Comparison of ENCODE assay signal across 1 cellular context in the genomic region with DNA sequence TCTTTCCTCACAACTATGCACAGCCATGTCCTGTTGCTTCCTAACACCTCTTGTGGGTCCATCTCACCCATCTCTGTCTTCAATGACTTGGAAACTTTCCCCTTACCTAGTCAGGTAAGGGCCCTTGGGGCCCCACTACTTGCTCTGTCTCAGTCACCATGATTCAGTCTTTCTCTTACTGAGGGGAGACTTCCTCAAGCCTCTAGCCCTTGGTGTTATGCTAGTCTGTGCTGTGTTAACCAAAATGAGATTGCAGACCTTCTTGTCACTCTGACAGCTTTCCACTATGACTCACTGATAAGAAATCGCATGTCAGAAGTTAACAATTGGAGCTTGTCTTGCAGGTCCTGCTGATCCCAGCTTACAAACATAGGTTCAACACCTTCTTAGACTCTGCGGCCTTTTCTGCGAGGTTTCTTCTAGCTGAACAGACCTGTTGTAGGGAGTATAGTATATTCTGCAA.
TF ChIP-seq lines count a peak whose summit lies in the region.

No MANE protein-coding gene starts in this region.

TF ChIP-seq in HepG2, 621 proteins besides CTCF, POLR2A, EP300 and RAD21 (continues in another document):
- TF ChIP-seq, protein P1, sequence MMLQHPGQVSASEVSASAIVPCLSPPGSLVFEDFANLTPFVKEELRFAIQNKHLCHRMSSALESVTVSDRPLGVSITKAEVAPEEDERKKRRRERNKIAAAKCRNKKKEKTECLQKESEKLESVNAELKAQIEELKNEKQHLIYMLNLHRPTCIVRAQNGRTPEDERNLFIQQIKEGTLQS (CRISPR knock-in tag; IDR thresholded peaks at IDR 0.05), result peak; percentile 75
- TF ChIP-seq ZNF768 (CRISPR knock-in tag; IDR thresholded peaks at IDR 0.05) (no peak), ZNF136 (CRISPR knock-in tag; IDR thresholded peaks at IDR 0.05; ENCODE audit: low read depth) (no peak), ZNF253 (CRISPR knock-in tag; IDR thresholded peaks at IDR 0.05; ENCODE audit: borderline replicate concordance) (no peak), CREB1 (IDR thresholded peaks at IDR 0.05) (peak; percentile 45), CREB1 (CRISPR knock-in tag; IDR thresholded peaks at IDR 0.05) (no peak), ZNF142 (CRISPR knock-in tag; IDR thresholded peaks at IDR 0.05) (no peak), FIP1L1 (IDR thresholded peaks at IDR 0.05; ENCODE audit: borderline replicate concordance, insufficient read depth, low read depth, low read length) (no peak), ZNF337 (CRISPR knock-in tag; IDR thresholded peaks at IDR 0.05; ENCODE audit: borderline replicate concordance, low read depth) (no peak), FOSL1 (CRISPR knock-in tag; IDR thresholded peaks at IDR 0.05; ENCODE audit: borderline replicate concordance) (peak; percentile 90), ZBTB20 (CRISPR knock-in tag; IDR thresholded peaks at IDR 0.05; ENCODE audit: borderline replicate concordance, low read depth) (no peak), ZNF800 (CRISPR knock-in tag; IDR thresholded peaks at IDR 0.05) (no peak), ZNF660 (CRISPR knock-in tag; IDR thresholded peaks at IDR 0.05; ENCODE audit: borderline replicate concordance, low read depth) (no peak), ZNF333 (CRISPR knock-in tag; IDR thresholded peaks at IDR 0.05; ENCODE audit: borderline replicate concordance) (no peak), ZNF792 (CRISPR knock-in tag; IDR thresholded peaks at IDR 0.05) (0 out of 2 replicates have a peak, but pooled peaks have one; percentile 39), SUZ12 (IDR thresholded peaks at IDR 0.05; ENCODE audit: low read depth, low read length) (no peak), ZNF614 (CRISPR knock-in tag; IDR thresholded peaks at IDR 0.05; ENCODE audit: borderline replicate concordance) (0 out of 2 replicates have a peak, but pooled peaks have one; percentile 65), BHLHE40 (IDR thresholded peaks at IDR 0.05; ENCODE audit: low read length) (no peak), ZIK1 (CRISPR knock-in tag; IDR thresholded peaks at IDR 0.05; ENCODE audit: borderline replicate concordance, low read depth) (no peak), NBN (conservative IDR thresholded peaks at IDR 0.05) (no peak), CHD2 (IDR thresholded peaks at IDR 0.05; ENCODE audit: low read depth, low read length) (no peak), CBX5 (CRISPR knock-in tag; IDR thresholded peaks at IDR 0.05; ENCODE audit: borderline replicate concordance) (no peak), SALL1 (CRISPR knock-in tag; IDR thresholded peaks at IDR 0.05) (no peak), MLXIP (CRISPR knock-in tag; IDR thresholded peaks at IDR 0.05; ENCODE audit: borderline replicate concordance) (no peak), KLF15 (CRISPR knock-in tag; IDR thresholded peaks at IDR 0.05; ENCODE audit: borderline replicate concordance) (no peak), CHCHD3 (CRISPR knock-in tag; IDR thresholded peaks at IDR 0.05) (no peak), ZSCAN29 (CRISPR knock-in tag; conservative IDR thresholded peaks at IDR 0.05) (no peak), ISL2 (CRISPR knock-in tag; IDR thresholded peaks at IDR 0.05) (no peak), ZNF562 (CRISPR knock-in tag; IDR thresholded peaks at IDR 0.05; ENCODE audit: borderline replicate concordance) (no peak), IKZF1 (IDR thresholded peaks at IDR 0.05) (no peak), ZNF839 (CRISPR knock-in tag; IDR thresholded peaks at IDR 0.05; ENCODE audit: borderline replicate concordance) (no peak), TEAD2 (CRISPR knock-in tag; IDR thresholded peaks at IDR 0.05) (no peak), TGIF2 (CRISPR knock-in tag; IDR thresholded peaks at IDR 0.05) (no peak), ZNF720 (CRISPR knock-in tag; IDR thresholded peaks at IDR 0.05) (no peak), FOXA3 (CRISPR knock-in tag; IDR thresholded peaks at IDR 0.05) (0 out of 2 replicates have a peak, but pooled peaks have one; percentile 30), STAT5B (CRISPR knock-in tag; IDR thresholded peaks at IDR 0.05) (no peak), SMARCE1 (IDR thresholded peaks at IDR 0.05; ENCODE audit: borderline replicate concordance) (no peak)
- TF ChIP-seq, protein P2, sequence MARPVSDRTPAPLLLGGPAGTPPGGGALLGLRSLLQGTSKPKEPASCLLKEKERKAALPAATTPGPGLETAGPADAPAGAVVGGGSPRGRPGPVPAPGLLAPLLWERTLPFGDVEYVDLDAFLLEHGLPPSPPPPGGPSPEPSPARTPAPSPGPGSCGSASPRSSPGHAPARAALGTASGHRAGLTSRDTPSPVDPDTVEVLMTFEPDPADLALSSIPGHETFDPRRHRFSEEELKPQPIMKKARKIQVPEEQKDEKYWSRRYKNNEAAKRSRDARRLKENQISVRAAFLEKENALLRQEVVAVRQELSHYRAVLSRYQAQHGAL (CRISPR knock-in tag; IDR thresholded peaks at IDR 0.05; ENCODE audit: not compliant biosample characterization), result no peak
- TF ChIP-seq, protein P3, sequence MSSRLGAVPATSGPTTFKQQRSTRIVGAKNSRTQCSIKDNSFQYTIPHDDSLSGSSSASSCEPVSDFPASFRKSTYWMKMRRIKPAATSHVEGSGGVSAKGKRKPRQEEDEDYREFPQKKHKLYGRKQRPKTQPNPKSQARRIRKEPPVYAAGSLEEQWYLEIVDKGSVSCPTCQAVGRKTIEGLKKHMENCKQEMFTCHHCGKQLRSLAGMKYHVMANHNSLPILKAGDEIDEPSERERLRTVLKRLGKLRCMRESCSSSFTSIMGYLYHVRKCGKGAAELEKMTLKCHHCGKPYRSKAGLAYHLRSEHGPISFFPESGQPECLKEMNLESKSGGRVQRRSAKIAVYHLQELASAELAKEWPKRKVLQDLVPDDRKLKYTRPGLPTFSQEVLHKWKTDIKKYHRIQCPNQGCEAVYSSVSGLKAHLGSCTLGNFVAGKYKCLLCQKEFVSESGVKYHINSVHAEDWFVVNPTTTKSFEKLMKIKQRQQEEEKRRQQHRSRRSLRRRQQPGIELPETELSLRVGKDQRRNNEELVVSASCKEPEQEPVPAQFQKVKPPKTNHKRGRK (CRISPR knock-in tag; IDR thresholded peaks at IDR 0.05), result no peak
- TF ChIP-seq, protein P4, sequence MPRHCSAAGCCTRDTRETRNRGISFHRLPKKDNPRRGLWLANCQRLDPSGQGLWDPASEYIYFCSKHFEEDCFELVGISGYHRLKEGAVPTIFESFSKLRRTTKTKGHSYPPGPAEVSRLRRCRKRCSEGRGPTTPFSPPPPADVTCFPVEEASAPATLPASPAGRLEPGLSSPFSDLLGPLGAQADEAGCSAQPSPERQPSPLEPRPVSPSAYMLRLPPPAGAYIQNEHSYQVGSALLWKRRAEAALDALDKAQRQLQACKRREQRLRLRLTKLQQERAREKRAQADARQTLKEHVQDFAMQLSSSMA (CRISPR knock-in tag; IDR thresholded peaks at IDR 0.05), result no peak
- TF ChIP-seq, protein P5, sequence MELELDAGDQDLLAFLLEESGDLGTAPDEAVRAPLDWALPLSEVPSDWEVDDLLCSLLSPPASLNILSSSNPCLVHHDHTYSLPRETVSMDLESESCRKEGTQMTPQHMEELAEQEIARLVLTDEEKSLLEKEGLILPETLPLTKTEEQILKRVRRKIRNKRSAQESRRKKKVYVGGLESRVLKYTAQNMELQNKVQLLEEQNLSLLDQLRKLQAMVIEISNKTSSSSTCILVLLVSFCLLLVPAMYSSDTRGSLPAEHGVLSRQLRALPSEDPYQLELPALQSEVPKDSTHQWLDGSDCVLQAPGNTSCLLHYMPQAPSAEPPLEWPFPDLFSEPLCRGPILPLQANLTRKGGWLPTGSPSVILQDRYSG (CRISPR knock-in tag; IDR thresholded peaks at IDR 0.05), result no peak
- TF ChIP-seq, protein P6, sequence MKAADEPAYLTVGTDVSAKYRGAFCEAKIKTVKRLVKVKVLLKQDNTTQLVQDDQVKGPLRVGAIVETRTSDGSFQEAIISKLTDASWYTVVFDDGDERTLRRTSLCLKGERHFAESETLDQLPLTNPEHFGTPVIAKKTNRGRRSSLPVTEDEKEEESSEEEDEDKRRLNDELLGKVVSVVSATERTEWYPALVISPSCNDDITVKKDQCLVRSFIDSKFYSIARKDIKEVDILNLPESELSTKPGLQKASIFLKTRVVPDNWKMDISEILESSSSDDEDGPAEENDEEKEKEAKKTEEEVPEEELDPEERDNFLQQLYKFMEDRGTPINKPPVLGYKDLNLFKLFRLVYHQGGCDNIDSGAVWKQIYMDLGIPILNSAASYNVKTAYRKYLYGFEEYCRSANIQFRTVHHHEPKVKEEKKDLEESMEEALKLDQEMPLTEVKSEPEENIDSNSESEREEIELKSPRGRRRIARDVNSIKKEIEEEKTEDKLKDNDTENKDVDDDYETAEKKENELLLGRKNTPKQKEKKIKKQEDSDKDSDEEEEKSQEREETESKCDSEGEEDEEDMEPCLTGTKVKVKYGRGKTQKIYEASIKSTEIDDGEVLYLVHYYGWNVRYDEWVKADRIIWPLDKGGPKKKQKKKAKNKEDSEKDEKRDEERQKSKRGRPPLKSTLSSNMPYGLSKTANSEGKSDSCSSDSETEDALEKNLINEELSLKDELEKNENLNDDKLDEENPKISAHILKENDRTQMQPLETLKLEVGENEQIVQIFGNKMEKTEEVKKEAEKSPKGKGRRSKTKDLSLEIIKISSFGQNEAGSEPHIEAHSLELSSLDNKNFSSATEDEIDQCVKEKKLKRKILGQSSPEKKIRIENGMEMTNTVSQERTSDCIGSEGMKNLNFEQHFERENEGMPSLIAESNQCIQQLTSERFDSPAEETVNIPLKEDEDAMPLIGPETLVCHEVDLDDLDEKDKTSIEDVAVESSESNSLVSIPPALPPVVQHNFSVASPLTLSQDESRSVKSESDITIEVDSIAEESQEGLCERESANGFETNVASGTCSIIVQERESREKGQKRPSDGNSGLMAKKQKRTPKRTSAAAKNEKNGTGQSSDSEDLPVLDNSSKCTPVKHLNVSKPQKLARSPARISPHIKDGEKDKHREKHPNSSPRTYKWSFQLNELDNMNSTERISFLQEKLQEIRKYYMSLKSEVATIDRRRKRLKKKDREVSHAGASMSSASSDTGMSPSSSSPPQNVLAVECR (CRISPR knock-in tag; IDR thresholded peaks at IDR 0.05; ENCODE audit: borderline replicate concordance), result no peak
